Comparison of ENCODE assay signal across 12 cellular contexts in the genomic region with DNA sequence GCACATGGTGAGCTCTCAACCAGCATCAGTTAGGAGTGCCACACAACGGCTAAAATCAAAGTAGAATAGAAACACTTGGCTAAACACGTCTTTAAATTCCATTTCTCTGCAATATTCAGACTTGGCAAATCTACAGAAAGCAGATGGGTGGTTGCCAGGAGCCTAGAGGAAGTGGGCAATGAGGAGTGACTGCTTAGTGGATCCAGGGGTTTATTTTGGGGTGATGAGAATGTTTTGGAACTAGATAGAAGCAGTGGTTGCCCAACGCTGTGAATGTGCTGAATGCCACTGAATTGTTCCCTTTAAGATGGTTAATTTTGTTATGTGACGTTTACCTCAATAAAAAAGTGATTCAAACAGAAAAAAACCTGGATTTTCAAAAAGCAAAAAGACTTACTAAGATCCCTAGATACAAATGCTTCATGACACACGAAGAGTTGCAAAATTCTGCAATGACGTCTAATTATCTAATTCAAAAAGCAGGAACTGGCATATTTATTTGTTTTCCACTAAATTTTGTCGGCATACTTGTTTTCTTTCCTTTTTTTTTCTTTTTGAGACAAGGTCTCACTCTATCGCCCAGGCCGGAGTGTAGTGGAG. TPM values are rescaled to one million over a fixed set of nuclear protein-coding genes. Genes with fewer than 3 reads are reported as not detected.
DNase-seq lines count a peak whose midpoint lies in the region; ATAC-seq and TF ChIP-seq lines count a peak whose summit lies in the region.
"Had no signal": no experiment of that assay in that cellular context is flagged by ENCODE, and none has a peak within 500 bp of the region (broad histone marks: within the 10 kb centered on the region; RNA-seq: fewer than 3 reads in every experiment).

No MANE protein-coding gene starts in this region.

- no peaks in the 10 kb centered on the region for H3K27me3 ChIP-seq in MG63

- no peak for ATAC-seq in T-helper 17 cell

- no peak overlapping the region for H3K27ac Mint-ChIP-seq in T-helper 17 cell

- H3K4me3 Mint-ChIP-seq in T-helper 17 cell, result no peak overlapping the region

- no peaks in the 10 kb centered on the region for H3K36me3 Mint-ChIP-seq in T-helper 17 cell (ENCODE audit: low read depth)

- no peak overlapping the region for H3K4me3 ChIP-seq in MG63
- H3K4me3 ChIP-seq in cardiac fibroblast (replicated peaks in 1 of 2; ENCODE audit: low read depth in 2 of 2, low read length in 2 of 2), result no peak overlapping the region
- H3K4me3 ChIP-seq: HAP-1 had no signal

- H3K27me3 Mint-ChIP-seq in T-helper 17 cell, result peaks cover 4% of the 10 kb centered on the region

- DNase-seq in AG20443 (ENCODE audit: low spot score), result peak; percentile 20
- DNase-seq in MG63, result peak; percentile 66
- DNase-seq in cardiac fibroblast (ENCODE audit: low read depth in 2 of 2), result peak; percentile 29 to 64
- DNase-seq in midbrain (lab: John Stamatoyannopoulos, UW), result peak; percentile 30
- no peak for DNase-seq in NK-92 (lab: John Stamatoyannopoulos, UW; ENCODE audit: unreplicated experiment)
- DNase-seq in T-helper 17 cell, result no peak
- DNase-seq in NCI-H1436 treated with DMSO at 0.1 percent for 48 hours (lab: John Stamatoyannopoulos, UW), result no peak
- no peak for DNase-seq in NCI-H146 (lab: John Stamatoyannopoulos, UW)
- DNase-seq: NCI-H446 treated with DMSO at 0.1 percent for 48 hours; SK-N-SH; stimulated activated CD4-positive, alpha-beta T cell treated with anti-CD3 and anti-CD28 coated beads, Interleukin-4, amount 100 ng/mL, for 1 hour had no signal

- H3K9me3 ChIP-seq in MG63 (no peaks in the 10 kb centered on the region), T-helper 17 cell (ENCODE audit: control insufficient read depth, low read length, poor library complexity, severe bottlenecking) (no peaks in the 10 kb centered on the region)
- H3K9me3 ChIP-seq: HAP-1, SK-N-SH had no signal

- H3K4me1 Mint-ChIP-seq in T-helper 17 cell, result peaks cover 3% of the 10 kb centered on the region

- no peaks in the 10 kb centered on the region for H3K36me3 ChIP-seq in MG63
- H3K36me3 ChIP-seq: HAP-1 had no signal

- no peak for TF ChIP-seq CTCF in cardiac fibroblast (IDR thresholded peaks at IDR 0.05; ENCODE audit: low read depth, low read length)

RNA-seq across cellular contexts. Expression of a gene that starts 34.2 kb away (rescaled TPM):
- not detected in 2 replicates for total RNA-seq in MG63 (2014; rRNA removed; shearing (Covaris generic); ENCODE audit: low replicate concordance)
- not detected for total RNA-seq in T-helper 17 cell

RNA-seq across cellular contexts. Expression of a gene that starts 56.7 kb away (rescaled TPM):
- 7.0 and 8.7 TPM in 2 replicates for total RNA-seq in MG63 (2014; rRNA removed; shearing (Covaris generic); ENCODE audit: low replicate concordance)
- total RNA-seq in T-helper 17 cell, result 10 to 100 TPM; 22.3 to 31.2 TPM

Comparison
In these comparisons a context has a peak if more than half of its experiments do, and no peak if none do; other contexts are left out.
1. DNase-seq: peak in AG20443 (single experiment), MG63 (single experiment), cardiac fibroblast (2 of 2) and midbrain (single experiment); none in NK-92 (single experiment), T-helper 17 cell (0 of 3), NCI-H1436 treated with DMSO at 0.1 percent for 48 hours (single experiment) and NCI-H146 (single experiment).